In genomic region chr20:62553136-62553837, GRCh38 we compare ENCODE assay signal across 30 cellular contexts.
A peak's percentile ranks its signal among the peaks of the same experiment; 100 is the strongest.
DNase-seq lines count a peak whose midpoint lies in the region; ATAC-seq and TF ChIP-seq lines count a peak whose summit lies in the region.
"Had no signal": no experiment of that assay in that cellular context is flagged by ENCODE, and none has a peak within 500 bp of the region (broad histone marks: within the 10 kb centered on the region; RNA-seq: fewer than 3 reads in every experiment).

No MANE protein-coding gene starts in this region.

- H3K4me1 Mint-ChIP-seq in endodermal cell (peaks cover 9% of the 10 kb centered on the region), neural progenitor cell (peaks cover 36% of the 10 kb centered on the region), type B pancreatic cell (ENCODE audit: unreplicated experiment) (peaks cover 23% of the 10 kb centered on the region), chondrocyte (ENCODE audit: low read depth) (peaks cover 8% of the 10 kb centered on the region)

- 90 to 97% methylated on average over 27 to 33 of the region's 33 CpGs for WGBS in endodermal cell (ENCODE audit: insufficient coverage in 1 of 2, insufficient read length in 1 of 2), 2 experiments

- intact Hi-C loops in Right ventricle myocardium superior (cut with DNase I), result no loop called here

- H3K4me2 ChIP-seq in neural progenitor cell, result no peak overlapping the region
- H3K4me2 ChIP-seq: BLaER1, KMS-11 had no signal

- TF ChIP-seq CTCF in right atrium auricular region (IDR thresholded peaks at IDR 0.05), result peak in 1 of 2 donors; percentile 15
- peak; percentile 10 for TF ChIP-seq CTCF in endodermal cell (conservative IDR thresholded peaks at IDR 0.05)
- no peak for TF ChIP-seq CTCF in neural progenitor cell (IDR thresholded peaks at IDR 0.05)
- TF ChIP-seq CTCF in type B pancreatic cell (conservative IDR thresholded peaks at IDR 0.05), result no peak
- TF ChIP-seq CTCF in chondrocyte (IDR thresholded peaks at IDR 0.05), result no peak

- no peaks in the 10 kb centered on the region for H3K27me3 ChIP-seq in right atrium auricular region
- peaks cover 42% of the 10 kb centered on the region for H3K27me3 ChIP-seq in endodermal cell (ENCODE audit: control insufficient read depth, insufficient read depth, low read length, poor library complexity, severe bottlenecking)
- peaks cover 61% of the 10 kb centered on the region for H3K27me3 ChIP-seq in neural progenitor cell

- peaks cover 4% of the 10 kb centered on the region for H4K20me1 ChIP-seq in neural progenitor cell (ENCODE audit: low read depth)

- H3K4me3 Mint-ChIP-seq in endodermal cell, result no peak overlapping the region
- no peak overlapping the region for H3K4me3 Mint-ChIP-seq in neural progenitor cell
- H3K4me3 Mint-ChIP-seq in type B pancreatic cell, result peak overlapping the region; percentile 41
- H3K4me3 Mint-ChIP-seq in chondrocyte (ENCODE audit: unreplicated experiment), result no peak overlapping the region
- H3K4me3 Mint-ChIP-seq: activated CD4-positive, alpha-beta T cell treated with anti-CD3 and anti-CD28 coated beads for 36 hours; activated CD8-positive, alpha-beta T cell treated with anti-CD3 and anti-CD28 coated beads for 36 hours; activated T-helper 1 cell treated with anti-CD3 and anti-CD28 coated beads, Interleukin-12 subunit alpha, Interleukin-12 subunit beta, Interleukin-2, Interleukin-4 antibody, amounts not matched to agents 30 ng/mL and 10 ng/mL and 1 ng/mL, durations not matched to agents 14 hours and 24 hours and 36 hours; stimulated activated naive CD8-positive, alpha-beta T cell treated with anti-CD3 and anti-CD28 coated beads, Interleukin-15, amount 100 ng/mL, for 72 hours had no signal

- H3F3A ChIP-seq in neural progenitor cell (ENCODE audit: low read depth), result peaks cover 3% of the 10 kb centered on the region

- no peaks in the 10 kb centered on the region for H3K9me3 ChIP-seq in right atrium auricular region
- H3K9me3 ChIP-seq in endodermal cell (ENCODE audit: control insufficient read depth, low read length), result no peaks in the 10 kb centered on the region
- no peaks in the 10 kb centered on the region for H3K9me3 ChIP-seq in neural progenitor cell (ENCODE audit: low read depth)
- H3K9me3 ChIP-seq: BLaER1, esophagus squamous epithelium, SJCRH30, spleen, tibial artery had no signal

- no peak overlapping the region for H2AFZ ChIP-seq in neural progenitor cell (replicated peaks)

- peaks cover 63% of the 10 kb centered on the region for H3K36me3 ChIP-seq in right atrium auricular region
- H3K36me3 ChIP-seq in endodermal cell (ENCODE audit: control insufficient read depth, insufficient read depth, low read length), result no peaks in the 10 kb centered on the region
- H3K36me3 ChIP-seq in neural progenitor cell, result no peaks in the 10 kb centered on the region
- H3K36me3 ChIP-seq: BLaER1, esophagus squamous epithelium, SJCRH30, spleen, tibial artery had no signal

- H3K27me3 Mint-ChIP-seq in endodermal cell (ENCODE audit: insufficient read depth), result peaks cover 20% of the 10 kb centered on the region
- peaks cover 22% of the 10 kb centered on the region for H3K27me3 Mint-ChIP-seq in neural progenitor cell (ENCODE audit: insufficient read depth, low read depth)
- H3K27me3 Mint-ChIP-seq in type B pancreatic cell, result peaks cover 16% of the 10 kb centered on the region
- peaks cover 39% of the 10 kb centered on the region for H3K27me3 Mint-ChIP-seq in chondrocyte (ENCODE audit: low read depth)

- no peak overlapping the region for H3K27ac Mint-ChIP-seq in endodermal cell
- H3K27ac Mint-ChIP-seq in neural progenitor cell, result peak overlapping the region; percentile 85
- peak overlapping the region; percentile 65 for H3K27ac Mint-ChIP-seq in type B pancreatic cell
- no peak overlapping the region for H3K27ac Mint-ChIP-seq in chondrocyte (ENCODE audit: unreplicated experiment)
- H3K27ac Mint-ChIP-seq: activated CD4-positive, alpha-beta T cell treated with anti-CD3 and anti-CD28 coated beads for 36 hours; activated CD8-positive, alpha-beta T cell treated with anti-CD3 and anti-CD28 coated beads for 36 hours; activated T-helper 1 cell treated with anti-CD3 and anti-CD28 coated beads, Interleukin-12 subunit alpha, Interleukin-12 subunit beta, Interleukin-2, Interleukin-4 antibody, amounts not matched to agents 30 ng/mL and 10 ng/mL and 1 ng/mL, durations not matched to agents 14 hours and 24 hours and 36 hours had no signal

- H3K27ac ChIP-seq in right atrium auricular region, result peak overlapping the region; percentile 91 to 92
- H3K27ac ChIP-seq in endodermal cell (ENCODE audit: low read depth, low read length), result no peak overlapping the region
- H3K27ac ChIP-seq in neural progenitor cell, result no peak overlapping the region
- H3K27ac ChIP-seq: BLaER1, foreskin keratinocyte, HL-60, KMS-11, SJCRH30, spleen had no signal

- no peak overlapping the region for H3K9ac ChIP-seq in endodermal cell (ENCODE audit: extremely low read depth, low read length, poor library complexity, severe bottlenecking)
- no peak overlapping the region for H3K9ac ChIP-seq in neural progenitor cell
- H3K9ac ChIP-seq: BLaER1, KMS-11 had no signal

- H3K36me3 Mint-ChIP-seq in endodermal cell (ENCODE audit: low read depth), result no peaks in the 10 kb centered on the region
- H3K36me3 Mint-ChIP-seq in neural progenitor cell, result no peaks in the 10 kb centered on the region
- H3K36me3 Mint-ChIP-seq in type B pancreatic cell, result no peaks in the 10 kb centered on the region
- no peaks in the 10 kb centered on the region for H3K36me3 Mint-ChIP-seq in chondrocyte (ENCODE audit: low read depth)

- H3K9me3 Mint-ChIP-seq in endodermal cell, result no peaks in the 10 kb centered on the region
- H3K9me3 Mint-ChIP-seq in neural progenitor cell, result no peaks in the 10 kb centered on the region
- no peaks in the 10 kb centered on the region for H3K9me3 Mint-ChIP-seq in type B pancreatic cell
- H3K9me3 Mint-ChIP-seq in chondrocyte (ENCODE audit: low read depth), result no peaks in the 10 kb centered on the region
- H3K9me3 Mint-ChIP-seq: activated CD8-positive, alpha-beta T cell treated with anti-CD3 and anti-CD28 coated beads for 36 hours; activated T-helper 1 cell treated with anti-CD3 and anti-CD28 coated beads, Interleukin-12 subunit alpha, Interleukin-12 subunit beta, Interleukin-2, Interleukin-4 antibody, amounts not matched to agents 30 ng/mL and 10 ng/mL and 1 ng/mL, durations not matched to agents 14 hours and 24 hours and 36 hours; stimulated activated naive CD8-positive, alpha-beta T cell treated with anti-CD3 and anti-CD28 coated beads, Interleukin-15, amount 100 ng/mL, for 72 hours had no signal

- H3K4me3 ChIP-seq in right atrium auricular region (peak overlapping the region; percentile 63 to 72), endodermal cell (ENCODE audit: low read length) (no peak overlapping the region), neural progenitor cell (no peak overlapping the region)
- H3K4me3 ChIP-seq: BLaER1, SJCRH30, spleen, tibial artery had no signal

- ATAC-seq in Right ventricle myocardium superior (ENCODE audit: poor library complexity), result no peak
- no peak for ATAC-seq in GM21390 (IDR thresholded peaks at IDR 0.05; ENCODE audit: unreplicated experiment)
- ATAC-seq in HG02885 (IDR thresholded peaks at IDR 0.05; ENCODE audit: poor library complexity, unreplicated experiment), result no peak
- ATAC-seq: activated CD4-positive, alpha-beta T cell treated with anti-CD3 and anti-CD28 coated beads for 36 hours; activated CD8-positive, alpha-beta T cell treated with anti-CD3 and anti-CD28 coated beads for 36 hours; foreskin keratinocyte; left lobe of liver; stimulated activated naive CD8-positive, alpha-beta T cell treated with anti-CD3 and anti-CD28 coated beads, Interleukin-15, amount 100 ng/mL, for 72 hours had no signal

- peaks cover 0 to 63% of the 10 kb centered on the region in 2 donors for H3K4me1 ChIP-seq in right atrium auricular region
- H3K4me1 ChIP-seq in endodermal cell (ENCODE audit: control insufficient read depth, insufficient read depth, low read length), result no peaks in the 10 kb centered on the region
- peaks cover 21% of the 10 kb centered on the region for H3K4me1 ChIP-seq in neural progenitor cell
- H3K4me1 ChIP-seq: foreskin keratinocyte had no signal

- H3K79me2 ChIP-seq in neural progenitor cell (ENCODE audit: low read depth), result no peaks in the 10 kb centered on the region

- DNase-seq in right atrium auricular region (ENCODE audit: low spot score), result no peak
- DNase-seq in Right ventricle myocardium superior, result no peak
- no peak for DNase-seq in endodermal cell
- no peak for DNase-seq in neural progenitor cell (ENCODE audit: low spot score)
- no peak for DNase-seq in type B pancreatic cell (ENCODE audit: extremely low spot score, unreplicated experiment)
- DNase-seq in chondrocyte (ENCODE audit: low spot score), result no peak
- DNase-seq: activated CD4-positive, alpha-beta T cell treated with anti-CD3 and anti-CD28 coated beads for 36 hours; activated CD8-positive, alpha-beta memory T cell treated with anti-CD3 and anti-CD28 coated beads, Interleukin-2, amount 50 U/mL, for 48 hours; activated CD8-positive, alpha-beta T cell treated with anti-CD3 and anti-CD28 coated beads for 36 hours; activated naive CD4-positive, alpha-beta T cell treated with Interleukin-2 at 50 U/mL for 16 hours; DMS153; esophagus squamous epithelium; foreskin keratinocyte; mesendoderm; MM.1S; NCI-H2081; NCI-H345; SJCRH30; spleen; stimulated activated CD4-positive, alpha-beta T cell treated with anti-CD3 and anti-CD28 coated beads, Interleukin-2, amount 100 ng/mL, for 24 hours; stimulated activated naive CD8-positive, alpha-beta T cell treated with anti-CD3 and anti-CD28 coated beads, Interleukin-15, amount 100 ng/mL, for 72 hours; T-helper 9 cell; tibial artery had no signal

Comparison
In these comparisons a context has a peak if more than half of its experiments do, and no peak if none do; other contexts are left out.
1. H3K27ac ChIP-seq: peak in right atrium auricular region (2 of 2); none in endodermal cell (single experiment) and neural progenitor cell (single experiment).
2. H3K4me3 ChIP-seq: peak in right atrium auricular region (2 of 2); none in endodermal cell (single experiment) and neural progenitor cell (single experiment).
3. H3K27ac Mint-ChIP-seq: peak in neural progenitor cell (single experiment) and type B pancreatic cell (single experiment); none in endodermal cell (single experiment) and chondrocyte (single experiment).